ENCODE assay signal across 8 cellular contexts in genomic region chr12:124273630-124274029, GRCh38. TPM values are rescaled to one million over a fixed set of nuclear protein-coding genes. Genes with fewer than 3 reads are reported as not detected.
DNase-seq lines count a peak whose midpoint lies in the region; ATAC-seq and TF ChIP-seq lines count a peak whose summit lies in the region.

No MANE protein-coding gene starts in this region.

- peak; percentile 70 for ATAC-seq in HG03196 (IDR thresholded peaks at IDR 0.05; ENCODE audit: unreplicated experiment)

- intact Hi-C loops in PC-9 (cut with micrococcal nuclease; ENCODE audit: unreplicated experiment), result no loop called here

- no peak overlapping the region for H3K4me3 ChIP-seq in PC-9
- H3K4me3 ChIP-seq in fibroblast of pulmonary artery (replicated peaks; ENCODE audit: low read depth, low read length), result no peak overlapping the region

- TF ChIP-seq CTCF in 22Rv1 (IDR thresholded peaks at IDR 0.05) (peak; percentile 56), PC-9 (conservative IDR thresholded peaks at IDR 0.05) (peak; percentile 44; the same call in 1 of the 2 replicates), fibroblast of pulmonary artery (IDR thresholded peaks at IDR 0.05; ENCODE audit: low read length, missing control alignments) (peak; percentile 28)

- no peaks in the 10 kb centered on the region for H4K20me1 ChIP-seq in PC-9 (ENCODE audit: insufficient read depth)

- H3K79me2 ChIP-seq in PC-9 (ENCODE audit: low read depth), result no peaks in the 10 kb centered on the region

- peak; percentile 28 for DNase-seq in GM03348 (ENCODE audit: low spot score)
- DNase-seq in PC-9, result no peak
- DNase-seq in fibroblast of pulmonary artery (ENCODE audit: low read depth), result peak; percentile 53
- no peak for DNase-seq in cerebellar nuclear complex (lab: John Stamatoyannopoulos, UW)
- no peak for DNase-seq in C1 segment of cervical spinal cord (lab: John Stamatoyannopoulos, UW)
- DNase-seq in hypothalamus (lab: John Stamatoyannopoulos, UW), result no peak

- no peaks in the 10 kb centered on the region for H3F3A ChIP-seq in PC-9 (ENCODE audit: insufficient read depth, low read depth)

- H3K4me2 ChIP-seq in PC-9, result no peak overlapping the region

- H3K36me3 ChIP-seq in PC-9 (ENCODE audit: low read depth), result no peaks in the 10 kb centered on the region

- no peaks in the 10 kb centered on the region for H3K4me1 ChIP-seq in PC-9 (replicated peaks; ENCODE audit: insufficient read depth)

- peaks cover 88% of the 10 kb centered on the region for H3K27me3 ChIP-seq in PC-9 (ENCODE audit: insufficient read depth, low read depth)

- H2AFZ ChIP-seq in PC-9, result no peak overlapping the region

- no TSS peak for BruUV-seq in PC-9 (replicated peaks; lab: Mats Ljungman, UMichigan)

- CTCF ChIA-PET in PC-9 (lab: Charles Lee), result no interaction called here

- no peak overlapping the region for H3K27ac ChIP-seq in 22Rv1
- H3K27ac ChIP-seq in PC-9, result no peak overlapping the region

- H3K9me3 ChIP-seq in PC-9 (ENCODE audit: insufficient read depth, low read depth), result no peaks in the 10 kb centered on the region

- no peaks in the 10 kb centered on the region for H3K9me2 ChIP-seq in PC-9 (ENCODE audit: insufficient read depth)

- POLR2A ChIA-PET in PC-9 (lab: Charles Lee; ENCODE audit: unreplicated experiment), result no interaction called here

RNA-seq across cellular contexts. Expression of gene RFLNA, which starts 21.3 kb away (rescaled TPM):
- not detected in 2 replicates for total RNA-seq in PC-9 (2021)

Comparison
In these comparisons a context has a peak if more than half of its experiments do, and no peak if none do; other contexts are left out.
1. DNase-seq: peak in GM03348 (single experiment) and fibroblast of pulmonary artery (single experiment); none in PC-9 (0 of 2), cerebellar nuclear complex (0 of 2), C1 segment of cervical spinal cord (0 of 14) and hypothalamus (0 of 51).
2. Peak in every context shown above with its lines, with median percentiles within 50 percentile points of each other: CTCF ChIP-seq.